15 cellular contexts compared by ENCODE assay signal in genomic region chr11:12777208-12777874, GRCh38.
DNase-seq lines count a peak whose midpoint lies in the region; ATAC-seq and TF ChIP-seq lines count a peak whose summit lies in the region.
"Had no signal": no experiment of that assay in that cellular context is flagged by ENCODE, and none has a peak within 500 bp of the region (broad histone marks: within the 10 kb centered on the region; RNA-seq: fewer than 3 reads in every experiment).

No MANE protein-coding gene starts in this region.

- CTCF ChIA-PET in CD4-positive, alpha-beta memory T cell (lab: Charles Lee; ENCODE audit: partially characterized antibody): no interaction called here

- no peaks in the 10 kb centered on the region for H3K4me1 ChIP-seq in CD4-positive, alpha-beta memory T cell (ENCODE audit: insufficient read depth, low read length)

- H3K27ac Mint-ChIP-seq in endothelial cell (ENCODE audit: unreplicated experiment) (peak overlapping the region; percentile 89), osteocyte (ENCODE audit: unreplicated experiment) (peak overlapping the region; percentile 73)
- H3K27ac Mint-ChIP-seq in CD4-positive, alpha-beta memory T cell: no peak overlapping the region
- H3K27ac Mint-ChIP-seq: activated CD4-positive, alpha-beta T cell treated with anti-CD3 and anti-CD28 coated beads, Interleukin-2, amount 10 ng/mL, durations not matched to agents 7 days and 5 days; CD8-positive, alpha-beta memory T cell; stimulated activated naive B cell treated with anti-CD40 and anti-IgM and Interleukin-4, amounts not matched to agents 10 μg/mL and 1 μg/mL and 100 μg/mL, for 72 hours; T-helper 17 cell had no signal

- intact Hi-C loops in CD4-positive, alpha-beta memory T cell (cut with micrococcal nuclease): no loop called here

- no peaks in the 10 kb centered on the region for H3K36me3 ChIP-seq in CD4-positive, alpha-beta memory T cell (ENCODE audit: insufficient read depth, low read length)
- H3K36me3 ChIP-seq: ovary had no signal

- peaks cover under 1% of the 10 kb centered on the region for H3K36me3 Mint-ChIP-seq in endothelial cell (ENCODE audit: low read depth, unreplicated experiment)
- H3K36me3 Mint-ChIP-seq in osteocyte (ENCODE audit: unreplicated experiment): peaks cover 32% of the 10 kb centered on the region
- no peaks in the 10 kb centered on the region for H3K36me3 Mint-ChIP-seq in CD4-positive, alpha-beta memory T cell
- H3K36me3 Mint-ChIP-seq: CD8-positive, alpha-beta memory T cell; stimulated activated naive B cell treated with anti-CD40 and anti-IgM and Interleukin-4, amounts not matched to agents 10 μg/mL and 1 μg/mL and 100 μg/mL, for 72 hours had no signal

- H3K4me1 Mint-ChIP-seq in endothelial cell (ENCODE audit: unreplicated experiment): peaks cover 27% of the 10 kb centered on the region
- peaks cover 35% of the 10 kb centered on the region for H3K4me1 Mint-ChIP-seq in osteocyte (ENCODE audit: unreplicated experiment)
- no peaks in the 10 kb centered on the region for H3K4me1 Mint-ChIP-seq in CD4-positive, alpha-beta memory T cell
- H3K4me1 Mint-ChIP-seq: activated CD4-positive, alpha-beta T cell treated with anti-CD3 and anti-CD28 coated beads, Interleukin-2, amount 10 ng/mL, durations not matched to agents 7 days and 5 days; CD8-positive, alpha-beta memory T cell; stimulated activated naive B cell treated with anti-CD40 and anti-IgM and Interleukin-4, amounts not matched to agents 10 μg/mL and 1 μg/mL and 100 μg/mL, for 72 hours; T-helper 17 cell had no signal

- peak; percentile 42 for DNase-seq in COLO668 (lab: John Stamatoyannopoulos, UW; ENCODE audit: unreplicated experiment)
- DNase-seq in LHCN-M2 (ENCODE audit: low read depth): peak; percentile 96
- DNase-seq in endothelial cell (ENCODE audit: low spot score): no peak
- no peak for DNase-seq in osteocyte (ENCODE audit: extremely low spot score, unreplicated experiment)
- no peak for DNase-seq in stimulated activated naive CD8-positive, alpha-beta T cell treated with anti-CD3 and anti-CD28 coated beads, Interleukin-15, Interleukin-2, amounts not matched to agents 100 U/mL and 50 U/mL, for 24 hours
- no peak for DNase-seq in CD4-positive, alpha-beta memory T cell
- DNase-seq in T-helper 1 cell: no peak
- DNase-seq: activated CD4-positive, alpha-beta T cell treated with anti-CD3 and anti-CD28 coated beads, Interleukin-2, amount 10 ng/mL, durations not matched to agents 7 days and 5 days; CD8-positive, alpha-beta memory T cell; central memory CD4-positive, alpha-beta T cell; ovary; stimulated activated naive B cell treated with anti-CD40 and anti-IgM and Interleukin-4, amounts not matched to agents 10 μg/mL and 1 μg/mL and 100 μg/mL, for 72 hours; T-helper 17 cell had no signal

- no peaks in the 10 kb centered on the region for H3K9me3 ChIP-seq in CD4-positive, alpha-beta memory T cell (ENCODE audit: control insufficient read depth in 1 of 2, low read length in 2 of 2)
- H3K9me3 ChIP-seq: ovary had no signal

- no peak overlapping the region for H3K27ac ChIP-seq in CD4-positive, alpha-beta memory T cell (ENCODE audit: low read depth, low read length)
- H3K27ac ChIP-seq: ovary had no signal

- H3K4me3 Mint-ChIP-seq in endothelial cell (ENCODE audit: unreplicated experiment): no peak overlapping the region
- no peak overlapping the region for H3K4me3 Mint-ChIP-seq in osteocyte (ENCODE audit: unreplicated experiment)
- H3K4me3 Mint-ChIP-seq in CD4-positive, alpha-beta memory T cell: no peak overlapping the region
- H3K4me3 Mint-ChIP-seq: activated CD4-positive, alpha-beta T cell treated with anti-CD3 and anti-CD28 coated beads, Interleukin-2, amount 10 ng/mL, durations not matched to agents 7 days and 5 days; CD8-positive, alpha-beta memory T cell; stimulated activated naive B cell treated with anti-CD40 and anti-IgM and Interleukin-4, amounts not matched to agents 10 μg/mL and 1 μg/mL and 100 μg/mL, for 72 hours; T-helper 17 cell had no signal

- H3K9me3 Mint-ChIP-seq in endothelial cell (ENCODE audit: unreplicated experiment) (no peaks in the 10 kb centered on the region), osteocyte (ENCODE audit: unreplicated experiment) (peaks cover 5% of the 10 kb centered on the region)
- H3K9me3 Mint-ChIP-seq in CD4-positive, alpha-beta memory T cell: no peaks in the 10 kb centered on the region
- H3K9me3 Mint-ChIP-seq: activated CD4-positive, alpha-beta T cell treated with anti-CD3 and anti-CD28 coated beads, Interleukin-2, amount 10 ng/mL, durations not matched to agents 7 days and 5 days; CD8-positive, alpha-beta memory T cell had no signal

- POLR2A ChIA-PET in CD4-positive, alpha-beta memory T cell (lab: Charles Lee; ENCODE audit: partially characterized antibody): no interaction called here

- TF ChIP-seq CTCF in endothelial cell (IDR thresholded peaks at IDR 0.05; ENCODE audit: unreplicated experiment) (no peak), osteocyte (IDR thresholded peaks at IDR 0.05) (no peak)

- peaks cover 4% of the 10 kb centered on the region for H3K27me3 Mint-ChIP-seq in endothelial cell (ENCODE audit: unreplicated experiment)
- H3K27me3 Mint-ChIP-seq in osteocyte (ENCODE audit: unreplicated experiment): no peaks in the 10 kb centered on the region
- peaks cover 17 to 18% of the 10 kb centered on the region in 2 donors for H3K27me3 Mint-ChIP-seq in CD4-positive, alpha-beta memory T cell

- H3K4me3 ChIP-seq in CD4-positive, alpha-beta memory T cell (ENCODE audit: low read length in 2 of 2): no peak overlapping the region
- H3K4me3 ChIP-seq: ovary had no signal

- ATAC-seq in stimulated activated naive CD8-positive, alpha-beta T cell treated with anti-CD3 and anti-CD28 coated beads, Interleukin-15, Interleukin-2, amounts not matched to agents 100 U/mL and 50 U/mL, for 24 hours: no peak
- no peak for ATAC-seq in GM21423 (IDR thresholded peaks at IDR 0.05; ENCODE audit: unreplicated experiment)
- ATAC-seq: esophagus mucosa; stimulated activated naive B cell treated with anti-CD40 and anti-IgM and Interleukin-4, amounts not matched to agents 10 μg/mL and 1 μg/mL and 100 μg/mL, for 72 hours; T-helper 17 cell had no signal

- no peaks in the 10 kb centered on the region for H3K27me3 ChIP-seq in CD4-positive, alpha-beta memory T cell (ENCODE audit: insufficient read depth, low read length)
- H3K27me3 ChIP-seq: ovary had no signal

Comparison
In these comparisons a context has a peak if more than half of its experiments do, and no peak if none do; other contexts are left out.
1. DNase-seq: peak in COLO668 (single experiment) and LHCN-M2 (single experiment); none in endothelial cell (single experiment), osteocyte (single experiment), stimulated activated naive CD8-positive, alpha-beta T cell treated with anti-CD3 and anti-CD28 coated beads, Interleukin-15, Interleukin-2, amounts not matched to agents 100 U/mL and 50 U/mL, for 24 hours (single experiment), CD4-positive, alpha-beta memory T cell (0 of 5) and T-helper 1 cell (0 of 5).
2. H3K27ac Mint-ChIP-seq: peak in endothelial cell (single experiment) and osteocyte (single experiment); none in CD4-positive, alpha-beta memory T cell (0 of 7).